1 cellular context compared by ENCODE assay signal in the genomic region with DNA sequence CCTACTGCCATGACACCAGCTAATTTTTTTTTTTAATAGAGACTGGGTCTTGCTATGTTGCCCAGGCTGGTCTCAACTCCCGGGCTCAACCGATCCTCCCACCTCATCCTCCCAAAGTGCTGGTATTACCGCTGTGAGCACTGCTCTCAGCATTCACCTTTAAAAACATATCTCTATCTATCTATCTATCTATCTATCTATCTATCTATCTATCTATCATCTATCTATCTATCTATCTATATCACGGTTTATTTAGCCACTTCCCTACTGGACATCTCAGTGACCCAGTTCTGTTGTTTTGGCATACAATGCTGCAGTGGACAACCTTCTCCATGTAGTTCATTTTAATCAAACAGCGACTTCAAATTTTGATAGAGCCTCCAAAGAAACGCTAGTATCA.
A peak's percentile ranks its signal among the peaks of the same experiment; 100 is the strongest.
TF ChIP-seq lines count a peak whose summit lies in the region.

No MANE protein-coding gene starts in this region.

TF ChIP-seq in K562, 482 proteins besides CTCF, POLR2A, EP300 and RAD21:
- TF ChIP-seq DACH1 (IDR thresholded peaks at IDR 0.05; ENCODE audit: partially characterized antibody) (peak; percentile 96), TBP (optimal IDR thresholded peaks at IDR 0.05; ENCODE audit: low read depth, low read length) (no peak)
- TF ChIP-seq, protein P1, sequence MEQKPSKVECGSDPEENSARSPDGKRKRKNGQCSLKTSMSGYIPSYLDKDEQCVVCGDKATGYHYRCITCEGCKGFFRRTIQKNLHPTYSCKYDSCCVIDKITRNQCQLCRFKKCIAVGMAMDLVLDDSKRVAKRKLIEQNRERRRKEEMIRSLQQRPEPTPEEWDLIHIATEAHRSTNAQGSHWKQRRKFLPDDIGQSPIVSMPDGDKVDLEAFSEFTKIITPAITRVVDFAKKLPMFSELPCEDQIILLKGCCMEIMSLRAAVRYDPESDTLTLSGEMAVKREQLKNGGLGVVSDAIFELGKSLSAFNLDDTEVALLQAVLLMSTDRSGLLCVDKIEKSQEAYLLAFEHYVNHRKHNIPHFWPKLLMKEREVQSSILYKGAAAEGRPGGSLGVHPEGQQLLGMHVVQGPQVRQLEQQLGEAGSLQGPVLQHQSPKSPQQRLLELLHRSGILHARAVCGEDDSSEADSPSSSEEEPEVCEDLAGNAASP (IDR thresholded peaks at IDR 0.05): no peak
- TF ChIP-seq, protein P2, sequence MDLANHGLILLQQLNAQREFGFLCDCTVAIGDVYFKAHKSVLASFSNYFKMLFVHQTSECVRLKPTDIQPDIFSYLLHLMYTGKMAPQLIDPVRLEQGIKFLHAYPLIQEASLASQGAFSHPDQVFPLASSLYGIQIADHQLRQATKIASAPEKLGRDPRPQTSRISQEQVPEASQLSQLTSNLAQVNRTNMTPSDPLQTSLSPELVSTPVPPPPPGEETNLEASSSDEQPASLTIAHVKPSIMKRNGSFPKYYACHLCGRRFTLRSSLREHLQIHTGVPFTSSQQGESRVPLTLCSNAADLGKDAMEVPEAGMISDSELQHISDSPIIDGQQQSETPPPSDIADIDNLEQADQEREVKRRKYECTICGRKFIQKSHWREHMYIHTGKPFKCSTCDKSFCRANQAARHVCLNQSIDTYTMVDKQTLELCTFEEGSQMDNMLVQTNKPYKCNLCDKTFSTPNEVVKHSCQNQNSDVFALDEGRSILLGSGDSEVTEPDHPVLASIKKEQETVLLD (IDR thresholded peaks at IDR 0.05): peak; percentile 26; the same call in 1 of the 2 replicates
- TF ChIP-seq, protein P3, sequence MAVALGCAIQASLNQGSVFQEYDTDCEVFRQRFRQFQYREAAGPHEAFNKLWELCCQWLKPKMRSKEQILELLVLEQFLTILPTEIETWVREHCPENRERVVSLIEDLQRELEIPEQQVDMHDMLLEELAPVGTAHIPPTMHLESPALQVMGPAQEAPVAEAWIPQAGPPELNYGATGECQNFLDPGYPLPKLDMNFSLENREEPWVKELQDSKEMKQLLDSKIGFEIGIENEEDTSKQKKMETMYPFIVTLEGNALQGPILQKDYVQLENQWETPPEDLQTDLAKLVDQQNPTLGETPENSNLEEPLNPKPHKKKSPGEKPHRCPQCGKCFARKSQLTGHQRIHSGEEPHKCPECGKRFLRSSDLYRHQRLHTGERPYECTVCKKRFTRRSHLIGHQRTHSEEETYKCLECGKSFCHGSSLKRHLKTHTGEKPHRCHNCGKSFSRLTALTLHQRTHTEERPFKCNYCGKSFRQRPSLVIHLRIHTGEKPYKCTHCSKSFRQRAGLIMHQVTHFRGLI (CRISPR knock-in tag; IDR thresholded peaks at IDR 0.05): no peak
- TF ChIP-seq, protein P4, sequence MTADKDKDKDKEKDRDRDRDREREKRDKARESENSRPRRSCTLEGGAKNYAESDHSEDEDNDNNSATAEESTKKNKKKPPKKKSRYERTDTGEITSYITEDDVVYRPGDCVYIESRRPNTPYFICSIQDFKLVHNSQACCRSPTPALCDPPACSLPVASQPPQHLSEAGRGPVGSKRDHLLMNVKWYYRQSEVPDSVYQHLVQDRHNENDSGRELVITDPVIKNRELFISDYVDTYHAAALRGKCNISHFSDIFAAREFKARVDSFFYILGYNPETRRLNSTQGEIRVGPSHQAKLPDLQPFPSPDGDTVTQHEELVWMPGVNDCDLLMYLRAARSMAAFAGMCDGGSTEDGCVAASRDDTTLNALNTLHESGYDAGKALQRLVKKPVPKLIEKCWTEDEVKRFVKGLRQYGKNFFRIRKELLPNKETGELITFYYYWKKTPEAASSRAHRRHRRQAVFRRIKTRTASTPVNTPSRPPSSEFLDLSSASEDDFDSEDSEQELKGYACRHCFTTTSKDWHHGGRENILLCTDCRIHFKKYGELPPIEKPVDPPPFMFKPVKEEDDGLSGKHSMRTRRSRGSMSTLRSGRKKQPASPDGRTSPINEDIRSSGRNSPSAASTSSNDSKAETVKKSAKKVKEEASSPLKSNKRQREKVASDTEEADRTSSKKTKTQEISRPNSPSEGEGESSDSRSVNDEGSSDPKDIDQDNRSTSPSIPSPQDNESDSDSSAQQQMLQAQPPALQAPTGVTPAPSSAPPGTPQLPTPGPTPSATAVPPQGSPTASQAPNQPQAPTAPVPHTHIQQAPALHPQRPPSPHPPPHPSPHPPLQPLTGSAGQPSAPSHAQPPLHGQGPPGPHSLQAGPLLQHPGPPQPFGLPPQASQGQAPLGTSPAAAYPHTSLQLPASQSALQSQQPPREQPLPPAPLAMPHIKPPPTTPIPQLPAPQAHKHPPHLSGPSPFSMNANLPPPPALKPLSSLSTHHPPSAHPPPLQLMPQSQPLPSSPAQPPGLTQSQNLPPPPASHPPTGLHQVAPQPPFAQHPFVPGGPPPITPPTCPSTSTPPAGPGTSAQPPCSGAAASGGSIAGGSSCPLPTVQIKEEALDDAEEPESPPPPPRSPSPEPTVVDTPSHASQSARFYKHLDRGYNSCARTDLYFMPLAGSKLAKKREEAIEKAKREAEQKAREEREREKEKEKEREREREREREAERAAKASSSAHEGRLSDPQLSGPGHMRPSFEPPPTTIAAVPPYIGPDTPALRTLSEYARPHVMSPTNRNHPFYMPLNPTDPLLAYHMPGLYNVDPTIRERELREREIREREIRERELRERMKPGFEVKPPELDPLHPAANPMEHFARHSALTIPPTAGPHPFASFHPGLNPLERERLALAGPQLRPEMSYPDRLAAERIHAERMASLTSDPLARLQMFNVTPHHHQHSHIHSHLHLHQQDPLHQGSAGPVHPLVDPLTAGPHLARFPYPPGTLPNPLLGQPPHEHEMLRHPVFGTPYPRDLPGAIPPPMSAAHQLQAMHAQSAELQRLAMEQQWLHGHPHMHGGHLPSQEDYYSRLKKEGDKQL (CRISPR knock-in tag; IDR thresholded peaks at IDR 0.05; ENCODE audit: borderline replicate concordance): no peak
- TF ChIP-seq, protein P5, sequence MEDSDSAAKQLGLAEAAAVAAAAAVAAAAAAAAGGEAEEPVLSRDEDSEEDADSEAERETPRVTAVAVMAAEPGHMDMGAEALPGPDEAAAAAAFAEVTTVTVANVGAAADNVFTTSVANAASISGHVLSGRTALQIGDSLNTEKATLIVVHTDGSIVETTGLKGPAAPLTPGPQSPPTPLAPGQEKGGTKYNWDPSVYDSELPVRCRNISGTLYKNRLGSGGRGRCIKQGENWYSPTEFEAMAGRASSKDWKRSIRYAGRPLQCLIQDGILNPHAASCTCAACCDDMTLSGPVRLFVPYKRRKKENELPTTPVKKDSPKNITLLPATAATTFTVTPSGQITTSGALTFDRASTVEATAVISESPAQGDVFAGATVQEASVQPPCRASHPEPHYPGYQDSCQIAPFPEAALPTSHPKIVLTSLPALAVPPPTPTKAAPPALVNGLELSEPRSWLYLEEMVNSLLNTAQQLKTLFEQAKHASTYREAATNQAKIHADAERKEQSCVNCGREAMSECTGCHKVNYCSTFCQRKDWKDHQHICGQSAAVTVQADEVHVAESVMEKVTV (CRISPR knock-in tag; IDR thresholded peaks at IDR 0.05): no peak
